7 cellular contexts compared by ENCODE assay signal in the genomic region with DNA sequence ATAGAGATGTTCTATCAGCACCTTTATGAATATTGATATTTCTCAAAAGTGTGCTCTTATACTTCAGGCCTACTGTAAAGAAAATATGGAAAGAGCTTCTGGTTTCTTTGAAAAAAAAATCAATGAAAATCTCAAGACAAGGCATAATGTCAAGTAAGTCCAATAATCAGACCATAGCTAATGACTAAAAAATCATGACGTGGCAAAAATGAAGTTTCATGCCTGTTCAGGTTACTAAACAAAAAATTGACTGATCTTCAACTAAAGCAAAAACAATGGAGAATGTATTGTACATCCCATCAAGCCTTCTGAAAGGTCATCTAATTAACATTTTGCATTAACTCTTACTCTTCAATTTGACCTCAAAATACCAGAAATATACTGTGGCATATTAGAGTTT.
"Had no signal": no experiment of that assay in that cellular context is flagged by ENCODE, and none has a peak within 500 bp of the region (broad histone marks: within the 10 kb centered on the region; RNA-seq: fewer than 3 reads in every experiment).

No MANE protein-coding gene starts in this region.

- H3K9ac ChIP-seq: GM23248, KMS-11 had no signal

- H2AFZ ChIP-seq: GM23248 had no signal

- H3K4me2 ChIP-seq: KMS-11 had no signal

- DNase-seq: GM23248, GOT3, H9, HCEC 1CT, KBM-7 had no signal

- FAIRE-seq: HTR-8/SVneo had no signal

- H3K27ac ChIP-seq: GM23248, KMS-11 had no signal

- H3K4me3 ChIP-seq: GM23248 had no signal
